In the genomic region with DNA sequence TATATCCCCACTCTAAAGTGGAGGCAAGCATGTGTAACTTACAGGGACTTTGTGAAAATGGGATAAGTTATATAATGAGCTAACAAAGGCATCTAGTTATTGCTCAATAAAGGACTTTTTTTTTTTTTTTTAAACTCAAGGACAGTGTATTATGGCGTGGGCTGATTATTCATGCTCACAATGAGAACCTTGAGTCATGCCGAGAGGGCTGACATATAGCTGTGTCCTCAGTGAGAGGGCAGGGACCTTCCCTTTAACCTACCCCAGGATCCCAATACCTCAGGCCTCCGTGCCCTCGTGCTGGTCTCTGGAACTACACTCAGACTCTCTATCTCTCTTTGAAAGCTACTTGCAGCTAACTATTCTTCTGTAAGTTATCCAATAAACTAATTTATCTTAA, we compare ENCODE assay signal across 10 cellular contexts.
DNase-seq lines count a peak whose midpoint lies in the region; ATAC-seq and TF ChIP-seq lines count a peak whose summit lies in the region.
"Had no signal": no experiment of that assay in that cellular context is flagged by ENCODE, and none has a peak within 500 bp of the region (broad histone marks: within the 10 kb centered on the region; RNA-seq: fewer than 3 reads in every experiment).

No MANE protein-coding gene starts in this region.

- peak; percentile 2 for TF ChIP-seq CTCF in AG09309 (IDR thresholded peaks at IDR 0.05; ENCODE audit: control insufficient read depth, insufficient read depth, low read depth, low read length, missing control alignments)
- no peak for TF ChIP-seq CTCF in H9 (conservative IDR thresholded peaks at IDR 0.05)
- TF ChIP-seq CTCF in lower leg skin (IDR thresholded peaks at IDR 0.05) = no peak

- peak overlapping the region in 2 of 3 experiments; percentile 44 to 56; a peak in 2 of 7 replicates for H3K27ac Mint-ChIP-seq in H9
- peak overlapping the region; percentile 94 for H3K27ac Mint-ChIP-seq in activated naive CD8-positive, alpha-beta T cell treated with anti-CD3 and anti-CD28 coated beads, Interleukin-2, amount 50 U/mL, for 24 hours

- H4K91ac ChIP-seq in H9 (ENCODE audit: insufficient read length, low read depth, low read length) = no peak overlapping the region
- H4K91ac ChIP-seq in mesenchymal stem cell (ENCODE audit: low read length) = no peak overlapping the region

- H3K4me2 ChIP-seq in H9 (ENCODE audit: insufficient read depth, insufficient read length, low read length) (no peak overlapping the region), mesenchymal stem cell (ENCODE audit: low read length, poor library complexity, severe bottlenecking) (no peak overlapping the region)

- H4K20me1 ChIP-seq in H9 (ENCODE audit: control insufficient read depth, insufficient read depth, insufficient read length) = no peaks in the 10 kb centered on the region

- H3K79me1 ChIP-seq in H9 (ENCODE audit: insufficient read depth, low read depth, low read length, poor library complexity, severe bottlenecking) (no peaks in the 10 kb centered on the region), mesenchymal stem cell (replicated peaks; ENCODE audit: low read length, poor library complexity, severe bottlenecking) (no peaks in the 10 kb centered on the region)

- no CpG with 5 or more reads among the region's 4 CpGs for WGBS in H9 (ENCODE audit: extremely low coverage, insufficient read length, low lambda C conversion rate)
- WGBS in mesenchymal stem cell = 48% methylated on average over 2 of the region's 4 CpGs
- WGBS in lower leg skin, 2 donors = 47 to 52% methylated on average over 4 of the region's 4 CpGs

- H3K9me3 Mint-ChIP-seq in H9 = peaks cover 11 to 19% of the 10 kb centered on the region in 2 experiments
- peaks cover 10% of the 10 kb centered on the region for H3K9me3 Mint-ChIP-seq in activated naive CD8-positive, alpha-beta T cell treated with anti-CD3 and anti-CD28 coated beads, Interleukin-2, amount 50 U/mL, for 24 hours

- H3K23ac ChIP-seq in H9 (ENCODE audit: insufficient read length, low read depth, low read length) (no peak overlapping the region), mesenchymal stem cell (ENCODE audit: low read length in 2 of 2) (no peak overlapping the region)

- peak; percentile 73 for DNase-seq in AG09309 (ENCODE audit: low read depth)
- no peak for DNase-seq in H9
- DNase-seq in activated naive CD8-positive, alpha-beta T cell treated with anti-CD3 and anti-CD28 coated beads, Interleukin-2, amount 50 U/mL, for 24 hours = peak; percentile 65
- peak; percentile 78 for DNase-seq in mesenchymal stem cell
- no peak for DNase-seq in NOMO-1 treated with dmso at 0.1 percent for 144 hours (lab: John Stamatoyannopoulos, UW; ENCODE audit: unreplicated experiment)
- DNase-seq in NCI-H69 (lab: John Stamatoyannopoulos, UW) = no peak
- DNase-seq in lower leg skin (ENCODE audit: low spot score in 2 of 2) = no peak
- DNase-seq: GF-D8 had no signal

- H3K4me1 Mint-ChIP-seq in H9 = peaks cover 26 to 27% of the 10 kb centered on the region in 2 experiments
- H3K4me1 Mint-ChIP-seq in activated naive CD8-positive, alpha-beta T cell treated with anti-CD3 and anti-CD28 coated beads, Interleukin-2, amount 50 U/mL, for 24 hours = peaks cover 74% of the 10 kb centered on the region

- ATAC-seq in activated naive CD8-positive, alpha-beta T cell treated with anti-CD3 and anti-CD28 coated beads, Interleukin-2, amount 50 U/mL, for 24 hours = peak; percentile 86
- no peak for ATAC-seq in HG03432 (IDR thresholded peaks at IDR 0.05; ENCODE audit: unreplicated experiment)
- ATAC-seq: SK-N-SH treated with all-trans-retinoic acid at 6 μM for 48 hours had no signal

- H3K36me3 Mint-ChIP-seq in H9 (ENCODE audit: insufficient read depth in 1 of 3, low read depth in 3 of 3) = peaks cover 0 to 15% (median 6%) of the 10 kb centered on the region in 3 experiments; a peak in 5 of 7 replicates
- peaks cover 12% of the 10 kb centered on the region for H3K36me3 Mint-ChIP-seq in activated naive CD8-positive, alpha-beta T cell treated with anti-CD3 and anti-CD28 coated beads, Interleukin-2, amount 50 U/mL, for 24 hours (ENCODE audit: low read depth)

- no peak overlapping the region for H3K27ac ChIP-seq in H9 (ENCODE audit: insufficient read length, low read depth, low read length)
- H3K27ac ChIP-seq in mesenchymal stem cell (ENCODE audit: low read length, poor library complexity, severe bottlenecking) = no peak overlapping the region

- H3K9me3 ChIP-seq in H9 (ENCODE audit: control insufficient read depth, low read depth, low read length) = no peaks in the 10 kb centered on the region
- H3K9me3 ChIP-seq in mesenchymal stem cell (ENCODE audit: control insufficient read depth, low read length) = no peaks in the 10 kb centered on the region

- H2BK5ac ChIP-seq in H9 (ENCODE audit: insufficient read length, low read length) (no peak overlapping the region), mesenchymal stem cell (ENCODE audit: low read depth, low read length, poor library complexity, severe bottlenecking) (no peak overlapping the region)

- H4K8ac ChIP-seq in H9 (replicated peaks; ENCODE audit: insufficient read length, low read depth, low read length) (no peak overlapping the region), mesenchymal stem cell (ENCODE audit: low read length) (no peak overlapping the region)

- H2BK15ac ChIP-seq in H9 (ENCODE audit: low read depth, low read length) (no peak overlapping the region), mesenchymal stem cell (ENCODE audit: low read depth, poor library complexity, severe bottlenecking) (no peak overlapping the region)

- H3K4me3 ChIP-seq in AG09309 (ENCODE audit: control insufficient read depth, low read depth, low read length) (no peak overlapping the region), mesenchymal stem cell (ENCODE audit: insufficient read depth in 1 of 2, low read depth in 1 of 2, low read length in 2 of 2) (no peak overlapping the region), lower leg skin (ENCODE audit: low read depth, poor library complexity, severe bottlenecking) (no peak overlapping the region)

- H3K27me3 Mint-ChIP-seq in H9 (ENCODE audit: low read depth) = no peaks in the 10 kb centered on the region
- no peaks in the 10 kb centered on the region for H3K27me3 Mint-ChIP-seq in activated naive CD8-positive, alpha-beta T cell treated with anti-CD3 and anti-CD28 coated beads, Interleukin-2, amount 50 U/mL, for 24 hours

- H2AFZ ChIP-seq in H9 (ENCODE audit: low read length) = no peak overlapping the region
- H2AFZ ChIP-seq in mesenchymal stem cell (ENCODE audit: low read depth, low read length) = no peak overlapping the region

- no peaks in the 10 kb centered on the region for H3K23me2 ChIP-seq in H9 (ENCODE audit: insufficient read length, low read depth, low read length, poor library complexity, severe bottlenecking)

- no peak overlapping the region for H3K4me3 Mint-ChIP-seq in H9
- H3K4me3 Mint-ChIP-seq in activated naive CD8-positive, alpha-beta T cell treated with anti-CD3 and anti-CD28 coated beads, Interleukin-2, amount 50 U/mL, for 24 hours = no peak overlapping the region

- no peak overlapping the region for H3K9ac ChIP-seq in H9 (ENCODE audit: extremely low read depth, insufficient read length, low read length)
- peak overlapping the region; percentile 19 for H3K9ac ChIP-seq in mesenchymal stem cell (ENCODE audit: low read length)

- H2BK12ac ChIP-seq in H9 (ENCODE audit: insufficient read length, low read depth, low read length) (no peak overlapping the region), mesenchymal stem cell (ENCODE audit: low read length in 2 of 2) (no peak overlapping the region)

- H3K14ac ChIP-seq in H9 (ENCODE audit: insufficient read depth, low read length) (no peak overlapping the region), mesenchymal stem cell (ENCODE audit: low read length in 2 of 2) (no peak overlapping the region)

- intact Hi-C loops in lower leg skin (cut with DNase I; ENCODE audit: low total_unique reads) = no loop called here

- H2AK5ac ChIP-seq in H9 (ENCODE audit: insufficient read length, low read length) (no peak overlapping the region), mesenchymal stem cell (ENCODE audit: low read length, severe bottlenecking) (no peak overlapping the region)

- no peak overlapping the region for H4K5ac ChIP-seq in H9 (ENCODE audit: insufficient read length, low read depth, low read length)

- H3T11ph ChIP-seq in H9 (ENCODE audit: low read length) = no peak overlapping the region

- H3K27me3 ChIP-seq in H9 (ENCODE audit: insufficient read depth, low read length) (no peaks in the 10 kb centered on the region), mesenchymal stem cell (ENCODE audit: control insufficient read depth in 1 of 2, insufficient read depth in 1 of 2, low read length in 2 of 2) (no peaks in the 10 kb centered on the region)

- H3K18ac ChIP-seq in H9 (ENCODE audit: insufficient read length, low read depth, low read length) = no peak overlapping the region
- no peak overlapping the region for H3K18ac ChIP-seq in mesenchymal stem cell (ENCODE audit: low read depth in 1 of 2, low read length in 2 of 2)

- TF ChIP-seq POLR2A in lower leg skin (IDR thresholded peaks at IDR 0.05) = no peak

- 0 out of 2 replicates have a peak, but pooled peaks cover 2% of the 10 kb centered on the region for H3K79me2 ChIP-seq in H9 (ENCODE audit: insufficient read depth, low read length)

- H2BK120ac ChIP-seq in H9 (ENCODE audit: low read depth, low read length, poor library complexity, severe bottlenecking) = no peak overlapping the region
- no peak overlapping the region for H2BK120ac ChIP-seq in mesenchymal stem cell (ENCODE audit: low read depth, low read length)

- no peak overlapping the region for H3K4ac ChIP-seq in H9 (ENCODE audit: low read depth, low read length)
- no peak overlapping the region for H3K4ac ChIP-seq in mesenchymal stem cell (ENCODE audit: low read depth in 1 of 2, low read length in 2 of 2)

- H3K56ac ChIP-seq in H9 (ENCODE audit: insufficient read length, low read depth, low read length) = no peak overlapping the region

- H3K4me1 ChIP-seq in H9 (ENCODE audit: insufficient read depth, low read length) = peaks cover 11% of the 10 kb centered on the region; the same call in 1 of the 2 replicates
- peaks cover 1% of the 10 kb centered on the region for H3K4me1 ChIP-seq in mesenchymal stem cell (ENCODE audit: control insufficient read depth, insufficient read depth, low read depth, low read length)

- no peaks in the 10 kb centered on the region for H3K36me3 ChIP-seq in mesenchymal stem cell (ENCODE audit: control insufficient read depth in 1 of 2, insufficient read depth in 2 of 2, low read depth in 1 of 2, low read length in 2 of 2)

- no peak overlapping the region for H2BK20ac ChIP-seq in H9 (ENCODE audit: low read depth, low read length, poor library complexity, severe bottlenecking)

Comparison
In these comparisons a context has a peak if more than half of its experiments do, and no peak if none do; other contexts are left out.
1. DNase-seq: peak in AG09309 (single experiment), activated naive CD8-positive, alpha-beta T cell treated with anti-CD3 and anti-CD28 coated beads, Interleukin-2, amount 50 U/mL, for 24 hours (single experiment) and mesenchymal stem cell (single experiment); none in H9 (single experiment), NOMO-1 treated with dmso at 0.1 percent for 144 hours (single experiment), NCI-H69 (single experiment) and lower leg skin (0 of 2).